In the genomic region with DNA sequence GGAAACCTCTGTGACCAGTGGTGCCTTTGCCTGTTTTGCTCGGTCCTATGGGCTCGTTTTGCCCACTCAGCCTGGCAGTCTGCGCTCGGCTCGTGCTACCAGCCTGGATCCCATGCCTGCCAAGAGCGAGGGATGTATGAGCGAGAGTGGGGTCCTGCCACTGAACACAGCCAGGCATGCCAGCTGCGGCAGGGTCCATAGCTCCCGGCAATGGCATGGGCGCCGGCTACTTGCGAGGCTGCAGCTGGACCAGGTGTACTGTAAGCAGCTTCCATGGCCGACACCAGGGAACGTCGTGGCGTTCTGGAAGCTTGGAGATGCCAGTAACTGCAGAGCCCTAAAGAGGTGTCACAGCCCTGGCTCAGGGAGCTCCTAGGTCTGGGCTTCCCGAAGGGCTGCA, we compare ENCODE assay signal across 26 cellular contexts. TPM values are rescaled to one million over a fixed set of nuclear protein-coding genes. Genes with fewer than 3 reads are reported as not detected.
"Had no signal": no experiment of that assay in that cellular context is flagged by ENCODE, and none has a peak within 500 bp of the region (broad histone marks: within the 10 kb centered on the region; RNA-seq: fewer than 3 reads in every experiment).

No MANE protein-coding gene starts in this region.

- H3K4me3 Mint-ChIP-seq: activated CD4-positive, alpha-beta memory T cell treated with anti-CD3 and anti-CD28 coated beads for 36 hours; activated CD4-positive, alpha-beta T cell treated with anti-CD3 and anti-CD28 coated beads, Interleukin-2, amount 10 ng/mL, durations not matched to agents 7 days and 5 days; activated naive CD4-positive, alpha-beta T cell treated with anti-CD3 and anti-CD28 coated beads, Interleukin-2, amount 50 U/mL, for 24 hours; activated T-cell treated with anti-CD3 and anti-CD28 coated beads, Interleukin-2, amount 50 U/mL, for 4 hours; central memory CD8-positive, alpha-beta T cell; T-helper 1 cell treated with Interleukin-12 subunit alpha and Interleukin-12 subunit beta and Interleukin-4 antibody, amounts not matched to agents 30 μg/mL and 1 μg/mL, for 36 hours had no signal

- H3K9me3 ChIP-seq: ascending aorta, body of pancreas, Peyer's patch, SJSA1 had no signal

- H3K4me1 Mint-ChIP-seq: activated CD4-positive, alpha-beta T cell treated with anti-CD3 and anti-CD28 coated beads, Interleukin-2, amount 10 ng/mL, durations not matched to agents 7 days and 5 days; activated naive CD4-positive, alpha-beta T cell treated with anti-CD3 and anti-CD28 coated beads, Interleukin-2, amount 50 U/mL, for 24 hours; central memory CD8-positive, alpha-beta T cell had no signal

- H3K4me1 ChIP-seq: ascending aorta, body of pancreas, Peyer's patch had no signal

- H3K9me3 Mint-ChIP-seq: activated CD4-positive, alpha-beta memory T cell treated with anti-CD3 and anti-CD28 coated beads for 36 hours; activated CD4-positive, alpha-beta T cell treated with anti-CD3 and anti-CD28 coated beads, Interleukin-2, amount 10 ng/mL, durations not matched to agents 7 days and 5 days; activated naive CD4-positive, alpha-beta T cell treated with anti-CD3 and anti-CD28 coated beads, Interleukin-2, amount 50 U/mL, for 24 hours; activated T-cell treated with anti-CD3 and anti-CD28 coated beads, Interleukin-2, amount 50 U/mL, for 4 hours; central memory CD8-positive, alpha-beta T cell; T-helper 1 cell treated with Interleukin-12 subunit alpha and Interleukin-12 subunit beta and Interleukin-4 antibody, amounts not matched to agents 30 μg/mL and 1 μg/mL, for 36 hours had no signal

- H3K27me3 Mint-ChIP-seq: activated CD4-positive, alpha-beta memory T cell treated with anti-CD3 and anti-CD28 coated beads for 36 hours; activated CD4-positive, alpha-beta T cell treated with anti-CD3 and anti-CD28 coated beads, Interleukin-2, amount 10 ng/mL, durations not matched to agents 7 days and 5 days; activated naive CD4-positive, alpha-beta T cell treated with anti-CD3 and anti-CD28 coated beads, Interleukin-2, amount 50 U/mL, for 24 hours; central memory CD8-positive, alpha-beta T cell had no signal

- H3K27ac Mint-ChIP-seq: activated CD4-positive, alpha-beta memory T cell treated with anti-CD3 and anti-CD28 coated beads for 36 hours; activated CD4-positive, alpha-beta T cell treated with anti-CD3 and anti-CD28 coated beads, Interleukin-2, amount 10 ng/mL, durations not matched to agents 7 days and 5 days; activated naive CD4-positive, alpha-beta T cell treated with anti-CD3 and anti-CD28 coated beads, Interleukin-2, amount 50 U/mL, for 24 hours; T-helper 1 cell treated with Interleukin-12 subunit alpha and Interleukin-12 subunit beta and Interleukin-4 antibody, amounts not matched to agents 30 μg/mL and 1 μg/mL, for 36 hours had no signal

- H3K27ac ChIP-seq: ascending aorta, body of pancreas, Peyer's patch, RWPE1, SJSA1 had no signal

- DNase-seq: activated CD4-positive, alpha-beta memory T cell treated with anti-CD3 and anti-CD28 coated beads for 36 hours; activated CD4-positive, alpha-beta T cell treated with anti-CD3 and anti-CD28 coated beads, Interleukin-2, amount 10 ng/mL, durations not matched to agents 7 days and 5 days; activated CD4-positive, CD25-positive, alpha-beta regulatory T cell; activated CD8-positive, alpha-beta memory T cell treated with anti-CD3 and anti-CD28 coated beads for 24 hours; activated gamma-delta T cell treated with Interleukin-2 at 50 U/mL for 16 hours; activated T-cell treated with anti-CD3 and anti-CD28 coated beads, Interleukin-2, amount 50 U/mL, for 4 hours; body of pancreas; Karpas-422; MM.1S; NCI-H1105; NCI-H1436; NCI-H1694 treated with DMSO at 0.1 percent for 48 hours; NCI-H2029 treated with DMSO at 0.1 percent for 48 hours; NCI-H510A treated with DMSO at 0.1 percent for 48 hours; NCI-H69; NK-92 treated with Interleukin-12 subunit alpha and Interleukin-12 subunit beta, amount 100 ng/mL, for 24 hours; Peyer's patch; SHP77; T-helper 9 cell had no signal

- H3K4me3 ChIP-seq: ascending aorta, body of pancreas, K562, Peyer's patch, SJSA1 had no signal

- H3K27me3 ChIP-seq: ascending aorta, body of pancreas, Peyer's patch, SJSA1 had no signal

RNA-seq across cellular contexts. Expression of gene TGFB2, which starts 22.4 kb away (rescaled TPM):
- total RNA-seq: activated CD4-positive, alpha-beta memory T cell treated with anti-CD3 and anti-CD28 coated beads for 36 hours; activated CD4-positive, alpha-beta T cell treated with anti-CD3 and anti-CD28 coated beads, Interleukin-2, amount 10 ng/mL, durations not matched to agents 7 days and 5 days; activated T-cell treated with anti-CD3 and anti-CD28 coated beads, Interleukin-2, amount 50 U/mL, for 4 hours had no signal
